ENCODE assay signal across 18 cellular contexts in genomic region chr1:192654607-192655389, GRCh38. TPM values are rescaled to one million over a fixed set of nuclear protein-coding genes. Genes with fewer than 3 reads are reported as not detected.
DNase-seq lines count a peak whose midpoint lies in the region; ATAC-seq and TF ChIP-seq lines count a peak whose summit lies in the region.
"Had no signal": no experiment of that assay in that cellular context is flagged by ENCODE, and none has a peak within 500 bp of the region (broad histone marks: within the 10 kb centered on the region; RNA-seq: fewer than 3 reads in every experiment).

No MANE protein-coding gene starts in this region.

- no peak for TF ChIP-seq CTCF in PC-3 (conservative IDR thresholded peaks at IDR 0.05; ENCODE audit: low read depth, low read length)

- H3K9me2 ChIP-seq in PC-3 (replicated peaks; ENCODE audit: low read length): no peaks in the 10 kb centered on the region

- no peaks in the 10 kb centered on the region for H3K79me2 ChIP-seq in PC-3 (ENCODE audit: low read length)

- no peak overlapping the region for H2AFZ ChIP-seq in PC-3 (ENCODE audit: low read length)
- H2AFZ ChIP-seq: neural progenitor cell had no signal

- no peak for DNase-seq in activated naive CD4-positive, alpha-beta T cell treated with anti-CD3 and anti-CD28 coated beads, Interleukin-2, amount 50 U/mL, for 72 hours (ENCODE audit: low spot score in 2 of 2)
- DNase-seq in activated naive CD4-positive, alpha-beta T cell (lab: John Stamatoyannopoulos, UW): no peak
- DNase-seq in PC-3: peak; percentile 77
- DNase-seq in fibroblast of gingiva (ENCODE audit: low read depth): peak; percentile 15
- DNase-seq in stromal cell of bone marrow (ENCODE audit: low read depth): peak; percentile 85
- DNase-seq in H4 (ENCODE audit: low spot score): no peak
- no peak for DNase-seq in NCI-H187 (lab: John Stamatoyannopoulos, UW)
- DNase-seq: activated CD4-positive, alpha-beta T cell treated with anti-CD3 and anti-CD28 coated beads for 4 hours; MM.1S; NCI-H526 had no signal

- intact Hi-C loops in PC-3 (cut with micrococcal nuclease): no loop called here

- peak; percentile 56 to 88 for ATAC-seq in activated naive CD4-positive, alpha-beta T cell treated with anti-CD3 and anti-CD28 coated beads, Interleukin-2, amount 50 U/mL, for 72 hours
- peak; percentile 98 for ATAC-seq in PC-3
- no peak for ATAC-seq in HG03521 (IDR thresholded peaks at IDR 0.05; ENCODE audit: unreplicated experiment)

- H3F3A ChIP-seq in PC-3 (ENCODE audit: low read length, unreplicated experiment): no peaks in the 10 kb centered on the region

- peak overlapping the region; percentile 46 for H3K4me2 ChIP-seq in PC-3 (ENCODE audit: low read length)
- H3K4me2 ChIP-seq: BLaER1 treated with 17β-estradiol and CSF1 and Interleukin-3, amounts not matched to agents 10 nM and 100 nM; neural progenitor cell had no signal

- H3K4me1 ChIP-seq in PC-3 (ENCODE audit: insufficient read depth, low read length): peaks cover 11% of the 10 kb centered on the region
- H3K4me1 ChIP-seq: adrenal gland; BLaER1 treated with 17β-estradiol and CSF1 and Interleukin-3, amounts not matched to agents 10 nM and 100 nM; HAP-1; neural progenitor cell; SJSA1 had no signal

- no TSS peak for BruUV-seq in PC-3 (replicated peaks; lab: Mats Ljungman, UMichigan)

- peak overlapping the region; percentile 74 for H3K27ac ChIP-seq in PC-3 (ENCODE audit: low read length)
- H3K27ac ChIP-seq: adrenal gland; BLaER1 treated with 17β-estradiol and CSF1 and Interleukin-3, amounts not matched to agents 10 nM and 100 nM; epithelial cell of prostate; neural progenitor cell; SJSA1 had no signal

- no peaks in the 10 kb centered on the region for H4K20me1 ChIP-seq in PC-3 (ENCODE audit: low read length)
- H4K20me1 ChIP-seq: BLaER1 treated with 17β-estradiol and CSF1 and Interleukin-3, amounts not matched to agents 10 nM and 100 nM had no signal

- H3K9me3 Mint-ChIP-seq in activated naive CD4-positive, alpha-beta T cell treated with anti-CD3 and anti-CD28 coated beads, Interleukin-2, amount 50 U/mL, for 72 hours: no peaks in the 10 kb centered on the region
- H3K9me3 Mint-ChIP-seq: neural progenitor cell; stimulated activated naive CD8-positive, alpha-beta T cell treated with anti-CD3 and anti-CD28 coated beads, Interleukin-15, Interleukin-2, amounts not matched to agents 100 ng/mL and 50 ng/mL, for 24 hours had no signal

- no peak overlapping the region for H3K9ac ChIP-seq in PC-3 (ENCODE audit: low read length)
- H3K9ac ChIP-seq: BLaER1 treated with 17β-estradiol and CSF1 and Interleukin-3, amounts not matched to agents 10 nM and 100 nM; neural progenitor cell had no signal

- H3K4me3 ChIP-seq in PC-3 (ENCODE audit: low read length): no peak overlapping the region
- H3K4me3 ChIP-seq: adrenal gland; BLaER1 treated with 17β-estradiol and CSF1 and Interleukin-3, amounts not matched to agents 10 nM and 100 nM; HAP-1; neural progenitor cell; SJSA1 had no signal

- CTCF ChIA-PET in PC-3 (lab: Charles Lee): no interaction called here

- POLR2A ChIA-PET in PC-3 (lab: Charles Lee; ENCODE audit: unreplicated experiment): no interaction called here

- H3K36me3 ChIP-seq in PC-3 (ENCODE audit: low read depth, low read length): no peaks in the 10 kb centered on the region
- H3K36me3 ChIP-seq: adrenal gland; BLaER1 treated with 17β-estradiol and CSF1 and Interleukin-3, amounts not matched to agents 10 nM and 100 nM; HAP-1; neural progenitor cell; SJSA1 had no signal

- H3K27me3 ChIP-seq in PC-3 (ENCODE audit: low read length): no peaks in the 10 kb centered on the region
- H3K27me3 ChIP-seq: adrenal gland; BLaER1 treated with 17β-estradiol and CSF1 and Interleukin-3, amounts not matched to agents 10 nM and 100 nM; neural progenitor cell; SJSA1 had no signal

- H3K27ac Mint-ChIP-seq in activated naive CD4-positive, alpha-beta T cell treated with anti-CD3 and anti-CD28 coated beads, Interleukin-2, amount 50 U/mL, for 72 hours: no peak overlapping the region
- H3K27ac Mint-ChIP-seq: neural progenitor cell; stimulated activated naive CD8-positive, alpha-beta T cell treated with anti-CD3 and anti-CD28 coated beads, Interleukin-15, Interleukin-2, amounts not matched to agents 100 ng/mL and 50 ng/mL, for 24 hours had no signal

- no peaks in the 10 kb centered on the region for H3K9me3 ChIP-seq in PC-3 (ENCODE audit: low read length)
- H3K9me3 ChIP-seq: adrenal gland; BLaER1 treated with 17β-estradiol and CSF1 and Interleukin-3, amounts not matched to agents 10 nM and 100 nM; HAP-1; SJSA1 had no signal

- no peaks in the 10 kb centered on the region for H3K36me3 Mint-ChIP-seq in activated naive CD4-positive, alpha-beta T cell treated with anti-CD3 and anti-CD28 coated beads, Interleukin-2, amount 50 U/mL, for 72 hours
- H3K36me3 Mint-ChIP-seq: neural progenitor cell had no signal

RNA-seq across cellular contexts. Expression of gene RGS13, which starts 18.9 kb away (rescaled TPM):
- not detected for total RNA-seq in activated naive CD4-positive, alpha-beta T cell treated with anti-CD3 and anti-CD28 coated beads, Interleukin-2, amount 50 U/mL, for 72 hours
- total RNA-seq in PC-3 (2014; rRNA removed): 0.22 TPM in 1 of 2 replicates, not detected in the other
- not detected in 2 replicates for total RNA-seq in H4 (2014; rRNA removed; shearing (Covaris generic))
- total RNA-seq: SJSA1 had no signal

Comparison
In these comparisons a context has a peak if more than half of its experiments do, and no peak if none do; other contexts are left out.
1. DNase-seq: peak in PC-3 (single experiment), fibroblast of gingiva (single experiment) and stromal cell of bone marrow (single experiment); none in activated naive CD4-positive, alpha-beta T cell treated with anti-CD3 and anti-CD28 coated beads, Interleukin-2, amount 50 U/mL, for 72 hours (0 of 2), activated naive CD4-positive, alpha-beta T cell (0 of 4), H4 (single experiment) and NCI-H187 (0 of 2).